In genomic region chr1:119696863-119697262, GRCh38 we compare ENCODE assay signal across 1 cellular context.
TF ChIP-seq lines count a peak whose summit lies in the region.

No MANE protein-coding gene starts in this region.

TF ChIP-seq in K562, 482 proteins besides CTCF, POLR2A, EP300 and RAD21:
- peak in 1 of 2 experiments; percentile 61; a peak in 1 of 4 replicates for TF ChIP-seq FOXA3 (CRISPR knock-in tag; conservative IDR thresholded peaks at IDR 0.05 in 1 of 2, IDR thresholded peaks at IDR 0.05 in 1 of 2)
TF ChIP-seq in K562: peak in this region for 1; not testable (repeated sequence) for 481.
